ENCODE assay signal across 8 cellular contexts in the genomic region with DNA sequence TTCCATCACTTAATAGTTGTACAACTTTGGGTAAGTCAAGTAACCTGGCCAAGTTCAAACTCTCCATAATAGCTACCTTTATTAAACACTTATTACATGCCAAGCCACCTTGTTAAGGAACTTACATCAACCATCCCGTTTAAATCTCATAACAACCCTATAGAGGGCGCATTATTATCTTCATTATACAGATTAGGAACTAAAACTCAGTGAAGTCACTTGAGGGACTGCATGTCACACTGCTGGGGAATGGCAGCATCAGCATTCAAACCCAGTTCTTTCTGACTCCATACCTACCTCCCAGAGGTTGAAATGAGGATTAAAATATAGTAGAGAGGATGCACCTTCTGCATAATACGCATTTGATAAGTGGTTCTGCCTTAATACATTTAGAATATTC. TPM values are rescaled to one million over a fixed set of nuclear protein-coding genes. Genes with fewer than 3 reads are reported as not detected.
A peak's percentile ranks its signal among the peaks of the same experiment; 100 is the strongest.
DNase-seq lines count a peak whose midpoint lies in the region; TF ChIP-seq lines count a peak whose summit lies in the region.
"Had no signal": no experiment of that assay in that cellular context is flagged by ENCODE, and none has a peak within 500 bp of the region (broad histone marks: within the 10 kb centered on the region; RNA-seq: fewer than 3 reads in every experiment).

No MANE protein-coding gene starts in this region.

- H3K4me2 ChIP-seq in osteoblast (ENCODE audit: insufficient read depth, low read length) = no peak overlapping the region

- H3K4me3 ChIP-seq in GM12865 (ENCODE audit: low read depth, low read length) (no peak overlapping the region), colonic mucosa (no peak overlapping the region), osteoblast (ENCODE audit: insufficient read depth, low read length) (no peak overlapping the region)

- H3K27ac ChIP-seq in colonic mucosa (peak overlapping the region; percentile 79), osteoblast (ENCODE audit: low read depth, low read length) (no peak overlapping the region)

- no peaks in the 10 kb centered on the region for H3K79me2 ChIP-seq in osteoblast (ENCODE audit: insufficient read depth, low read length)

- peak overlapping the region in 1 of 2 donors; percentile 19 for H3K9ac ChIP-seq in colonic mucosa (ENCODE audit: low read depth in 2 of 2, low read length in 2 of 2)

- DNase-seq in GM12865 (ENCODE audit: low read depth) (peak; percentile 40), NCI-H1694 treated with DMSO at 0.1 percent for 48 hours (lab: John Stamatoyannopoulos, UW) (peak; percentile 79), colonic mucosa (no peak), osteoblast (ENCODE audit: insufficient read length, low spot score, missing footprints) (no peak), NCI-H524 treated with DMSO at 0.1 percent for 48 hours (lab: John Stamatoyannopoulos, UW) (no peak), ecto neural progenitor cell (ENCODE audit: low spot score) (no peak)
- DNase-seq in activated T-cell treated with anti-CD3 and anti-CD28 coated beads, Interleukin-2, amount 50 U/mL, for 48 hours = no peak

- intact Hi-C loops in colonic mucosa (cut with DNase I) = no loop called here

- no peaks in the 10 kb centered on the region for H4K20me1 ChIP-seq in osteoblast (ENCODE audit: insufficient read depth, low read length)

- H3K27me3 ChIP-seq in colonic mucosa (no peaks in the 10 kb centered on the region), osteoblast (ENCODE audit: insufficient read depth, low read length) (peaks cover 35% of the 10 kb centered on the region)

- peak; percentile 35 for TF ChIP-seq CTCF in GM12865 (IDR thresholded peaks at IDR 0.05; ENCODE audit: insufficient read depth, low read depth, low read length, missing control alignments)
- TF ChIP-seq CTCF in colonic mucosa (IDR thresholded peaks at IDR 0.05) = no peak
- TF ChIP-seq CTCF in osteoblast (IDR thresholded peaks at IDR 0.05; ENCODE audit: extremely low read depth, low read depth, low read length) = peak; percentile 54

- no peaks in the 10 kb centered on the region for H3K9me3 ChIP-seq in colonic mucosa
- no peaks in the 10 kb centered on the region for H3K9me3 ChIP-seq in osteoblast (ENCODE audit: low read depth, low read length)

- H3K36me3 ChIP-seq in colonic mucosa (no peaks in the 10 kb centered on the region), osteoblast (ENCODE audit: insufficient read depth, low read length) (no peaks in the 10 kb centered on the region)

- H2AFZ ChIP-seq in osteoblast (ENCODE audit: low read length) = no peak overlapping the region

- H3K4me1 ChIP-seq in colonic mucosa (no peaks in the 10 kb centered on the region), osteoblast (ENCODE audit: insufficient read depth, low read length) (no peaks in the 10 kb centered on the region)

RNA-seq across cellular contexts. Expression of a gene that starts 47.1 kb away (rescaled TPM):
- total RNA-seq in colonic mucosa (under 1 TPM in 1 of 2 donors, not detected in 1; 0.27 TPM), osteoblast (not detected in 2 replicates)
- total RNA-seq: NCI-H460 had no signal

RNA-seq across cellular contexts. Expression of a gene that starts 47.5 kb away (rescaled TPM):
- total RNA-seq in colonic mucosa = 1 to 10 TPM; 3.3 to 3.5 TPM
- under 0.01 TPM in 1 of 2 replicates, not detected in the other for total RNA-seq in osteoblast
- total RNA-seq: NCI-H460 had no signal

RNA-seq across cellular contexts. Expression of a gene that starts 57.3 kb away (rescaled TPM):
- under 1 TPM; 0.29 to 0.30 TPM for total RNA-seq in colonic mucosa
- total RNA-seq in osteoblast = not detected in 2 replicates
- total RNA-seq: NCI-H460 had no signal

Comparison
In these comparisons a context has a peak if more than half of its experiments do, and no peak if none do; other contexts are left out.
1. DNase-seq: peak in GM12865 (single experiment) and NCI-H1694 treated with DMSO at 0.1 percent for 48 hours (single experiment); none in colonic mucosa (single experiment), osteoblast (single experiment), NCI-H524 treated with DMSO at 0.1 percent for 48 hours (single experiment), ecto neural progenitor cell (single experiment) and activated T-cell treated with anti-CD3 and anti-CD28 coated beads, Interleukin-2, amount 50 U/mL, for 48 hours (0 of 2).